In the genomic region with DNA sequence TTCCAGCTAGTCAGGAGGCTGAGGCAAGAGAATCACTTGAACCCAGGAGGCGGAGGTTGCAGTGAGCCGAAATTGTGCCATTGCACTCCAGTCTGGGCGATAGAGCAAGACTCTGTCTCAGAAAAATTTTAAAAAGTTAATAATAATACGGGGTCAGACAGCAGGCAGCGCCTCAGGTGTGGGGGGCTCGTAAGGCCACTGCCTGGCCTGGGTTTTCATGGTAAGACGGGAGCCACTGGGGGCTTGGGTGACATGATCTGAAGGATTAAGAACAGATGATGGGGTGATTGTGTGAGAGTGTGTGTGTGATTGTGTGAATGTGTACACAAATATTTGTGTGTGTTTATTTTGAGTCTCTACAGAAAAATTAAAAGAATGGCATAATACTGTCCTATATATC, we compare ENCODE assay signal across 1 cellular context.
TF ChIP-seq lines count a peak whose summit lies in the region.

No MANE protein-coding gene starts in this region.

TF ChIP-seq in H1, 55 proteins besides CTCF, POLR2A, EP300 and RAD21:
- TF ChIP-seq ATF2 (IDR thresholded peaks at IDR 0.05; ENCODE audit: low read length) (no peak), CBX5 (IDR thresholded peaks at IDR 0.05; ENCODE audit: low read depth, low read length) (peak; percentile 72; the same call in 1 of the 2 replicates)
